ENCODE assay signal across 1 cellular context in the genomic region with DNA sequence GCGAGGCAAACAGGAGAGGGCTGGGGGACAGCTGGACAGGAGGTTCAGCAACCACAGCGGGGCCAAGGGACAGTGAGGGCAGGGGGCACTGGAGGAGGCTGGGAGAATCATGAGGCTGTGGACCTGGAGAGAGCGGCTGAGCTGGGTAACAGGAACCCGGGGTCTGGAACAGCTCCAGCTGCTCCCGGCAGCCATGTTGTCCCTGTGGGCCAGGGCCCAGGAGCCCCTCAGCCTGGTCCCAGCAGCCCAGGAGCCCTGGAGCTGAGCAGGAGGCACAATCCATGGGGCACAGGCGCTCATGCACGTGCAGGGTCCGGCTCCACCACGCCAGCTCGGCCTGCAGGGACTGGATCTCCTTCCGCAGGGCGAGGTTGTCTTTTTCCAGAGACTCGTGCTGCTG.
TF ChIP-seq lines count a peak whose summit lies in the region.

No MANE protein-coding gene starts in this region.

TF ChIP-seq in H1, 55 proteins besides CTCF, POLR2A, EP300 and RAD21:
- TF ChIP-seq CHD2 (IDR thresholded peaks at IDR 0.05; ENCODE audit: low read length) (no peak), RBBP5 (IDR thresholded peaks at IDR 0.05; ENCODE audit: borderline replicate concordance, low read depth, low read length) (no peak), SIRT6 (IDR thresholded peaks at IDR 0.05; ENCODE audit: low read length) (no peak), FOSL1 (IDR thresholded peaks at IDR 0.05; ENCODE audit: insufficient read depth, low read depth, low read length) (no peak)
